Comparison of ENCODE assay signal across 1 cellular context in the genomic region with DNA sequence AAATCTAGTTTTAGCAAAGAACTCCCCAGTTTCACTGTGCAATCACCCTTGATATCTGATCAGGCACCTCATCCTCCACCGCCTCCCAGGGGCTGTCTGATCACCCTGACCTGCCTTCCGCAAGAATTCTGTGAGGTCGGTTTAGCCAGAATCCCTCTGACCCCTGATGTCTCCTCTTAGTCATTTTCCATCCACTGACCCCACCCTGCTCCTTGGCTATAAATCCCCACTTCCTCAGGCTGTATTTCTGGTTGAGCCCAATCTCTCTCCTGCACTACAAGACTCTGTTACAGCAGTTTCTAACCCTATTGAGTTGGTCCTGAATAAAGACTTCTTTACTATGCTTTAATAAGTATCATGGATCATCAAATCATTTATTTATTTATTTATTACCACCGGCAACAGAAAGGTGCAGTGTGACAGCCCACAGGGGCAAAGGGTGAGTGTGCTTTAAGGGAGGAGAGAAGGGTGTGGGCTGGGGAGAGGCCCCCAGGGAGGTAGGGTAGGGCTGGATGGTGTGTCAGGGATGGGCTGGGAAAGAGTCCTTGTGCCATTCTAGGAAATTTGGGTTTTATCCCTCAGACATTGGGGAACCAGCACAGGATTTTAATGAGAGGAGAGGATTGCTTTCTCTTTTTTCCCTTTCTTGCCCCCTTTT.
A peak's percentile ranks its signal among the peaks of the same experiment; 100 is the strongest.
TF ChIP-seq lines count a peak whose summit lies in the region.

No MANE protein-coding gene starts in this region.

TF ChIP-seq in K562, 482 proteins besides CTCF, POLR2A, EP300 and RAD21 (continues in another document):
- TF ChIP-seq PHF8 (IDR thresholded peaks at IDR 0.05; ENCODE audit: borderline replicate concordance, low read length) (no peak), TAF15 (IDR thresholded peaks at IDR 0.05; ENCODE audit: low read depth, low read length) (no peak), SMARCE1 (IDR thresholded peaks at IDR 0.05) (0 out of 2 replicates have a peak, but pooled peaks have one; percentile 15), NFIC (IDR thresholded peaks at IDR 0.05) (no peak), ZNF780A (CRISPR knock-in tag; IDR thresholded peaks at IDR 0.05) (no peak), NBN (IDR thresholded peaks at IDR 0.05; ENCODE audit: low read depth) (no peak), TAF7 (tag; IDR thresholded peaks at IDR 0.05) (no peak), XRCC3 (IDR thresholded peaks at IDR 0.05) (no peak), NR2F6 (CRISPR knock-in tag; IDR thresholded peaks at IDR 0.05) (no peak), HMGN3 (IDR thresholded peaks at IDR 0.05; ENCODE audit: borderline replicate concordance, extremely low read depth, insufficient read length, low read depth, low read length) (no peak), GABPB2 (CRISPR knock-in tag; conservative IDR thresholded peaks at IDR 0.05) (no peak), ZNF583 (CRISPR knock-in tag; IDR thresholded peaks at IDR 0.05) (no peak), SRSF3 (IDR thresholded peaks at IDR 0.05; ENCODE audit: insufficient read depth, low read length) (no peak), RB1 (IDR thresholded peaks at IDR 0.05; ENCODE audit: low read depth) (no peak), ATF1 (CRISPR knock-in tag; IDR thresholded peaks at IDR 0.05) (no peak), ATF1 (tag; IDR thresholded peaks at IDR 0.05) (no peak), ZEB2 (IDR thresholded peaks at IDR 0.05) (no peak), ATF3 (IDR thresholded peaks at IDR 0.05) (no peak), ATF3 (CRISPR knock-in tag; conservative IDR thresholded peaks at IDR 0.05) (no peak), SMAD4 (CRISPR knock-in tag; conservative IDR thresholded peaks at IDR 0.05) (no peak), JUN (IDR thresholded peaks at IDR 0.05; ENCODE audit: borderline replicate concordance, low read depth, low read length) (0 out of 2 replicates have a peak, but pooled peaks have one; percentile 5), JUN (CRISPR knock-in tag; IDR thresholded peaks at IDR 0.05; ENCODE audit: borderline replicate concordance) (no peak), ZNF274 (IDR thresholded peaks at IDR 0.05; ENCODE audit: borderline replicate concordance, low read depth, low read length) (no peak), ZNF75A (CRISPR knock-in tag; IDR thresholded peaks at IDR 0.05) (no peak), TSHZ1 (CRISPR knock-in tag; IDR thresholded peaks at IDR 0.05) (no peak), JUND (IDR thresholded peaks at IDR 0.05; ENCODE audit: borderline replicate concordance, low read depth, low read length) (no peak), JUND (tag; IDR thresholded peaks at IDR 0.05; ENCODE audit: borderline replicate concordance, low read depth, low read length) (no peak; the same call in 2 of the 3 replicates), CEBPB (tag; IDR thresholded peaks at IDR 0.05) (no peak), DPF2 (IDR thresholded peaks at IDR 0.05) (0 out of 2 replicates have a peak, but pooled peaks have one; percentile 11), HNRNPK (IDR thresholded peaks at IDR 0.05; ENCODE audit: low read depth, low read length, poor library complexity, severe bottlenecking) (no peak), LARP7 (IDR thresholded peaks at IDR 0.05) (no peak), ZKSCAN3 (CRISPR knock-in tag; IDR thresholded peaks at IDR 0.05) (no peak), SPI1 (IDR thresholded peaks at IDR 0.05; ENCODE audit: borderline replicate concordance, low read depth, low read length) (peak; percentile 72; the same call in 1 of the 2 replicates), RCOR1 (IDR thresholded peaks at IDR 0.05; ENCODE audit: borderline replicate concordance in 1 of 2, low read depth in 2 of 2, low read length in 2 of 2) (no peak), TAL1 (IDR thresholded peaks at IDR 0.05) (no peak), RFX5 (IDR thresholded peaks at IDR 0.05; ENCODE audit: low read depth, low read length) (no peak), KAT2B (IDR thresholded peaks at IDR 0.05; ENCODE audit: low read depth, low read length) (no peak), NR2C2 (CRISPR knock-in tag; IDR thresholded peaks at IDR 0.05) (no peak), NR2C2 (tag; IDR thresholded peaks at IDR 0.05) (peak; percentile 63; the same call in 1 of the 2 replicates), SRF (CRISPR knock-in tag; IDR thresholded peaks at IDR 0.05) (no peak), HMBOX1 (IDR thresholded peaks at IDR 0.05) (0 out of 2 replicates have a peak, but pooled peaks have one; percentile 16), ZNF263 (CRISPR knock-in tag; IDR thresholded peaks at IDR 0.05; ENCODE audit: borderline replicate concordance) (no peak), FOXA1 (IDR thresholded peaks at IDR 0.05; ENCODE audit: borderline replicate concordance) (no peak), ARID4B (CRISPR knock-in tag; IDR thresholded peaks at IDR 0.05) (no peak), SNRNP70 (optimal IDR thresholded peaks at IDR 0.05; ENCODE audit: low read depth, low read length) (no peak), ELF2 (CRISPR knock-in tag; IDR thresholded peaks at IDR 0.05) (no peak)
- TF ChIP-seq, protein P1, sequence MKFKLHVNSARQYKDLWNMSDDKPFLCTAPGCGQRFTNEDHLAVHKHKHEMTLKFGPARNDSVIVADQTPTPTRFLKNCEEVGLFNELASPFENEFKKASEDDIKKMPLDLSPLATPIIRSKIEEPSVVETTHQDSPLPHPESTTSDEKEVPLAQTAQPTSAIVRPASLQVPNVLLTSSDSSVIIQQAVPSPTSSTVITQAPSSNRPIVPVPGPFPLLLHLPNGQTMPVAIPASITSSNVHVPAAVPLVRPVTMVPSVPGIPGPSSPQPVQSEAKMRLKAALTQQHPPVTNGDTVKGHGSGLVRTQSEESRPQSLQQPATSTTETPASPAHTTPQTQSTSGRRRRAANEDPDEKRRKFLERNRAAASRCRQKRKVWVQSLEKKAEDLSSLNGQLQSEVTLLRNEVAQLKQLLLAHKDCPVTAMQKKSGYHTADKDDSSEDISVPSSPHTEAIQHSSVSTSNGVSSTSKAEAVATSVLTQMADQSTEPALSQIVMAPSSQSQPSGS (CRISPR knock-in tag; IDR thresholded peaks at IDR 0.05): no peak
- TF ChIP-seq, protein P2, sequence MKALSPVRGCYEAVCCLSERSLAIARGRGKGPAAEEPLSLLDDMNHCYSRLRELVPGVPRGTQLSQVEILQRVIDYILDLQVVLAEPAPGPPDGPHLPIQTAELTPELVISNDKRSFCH (CRISPR knock-in tag; IDR thresholded peaks at IDR 0.05): no peak
- TF ChIP-seq, protein P2 (tag; IDR thresholded peaks at IDR 0.05): no peak
- TF ChIP-seq, protein P3, sequence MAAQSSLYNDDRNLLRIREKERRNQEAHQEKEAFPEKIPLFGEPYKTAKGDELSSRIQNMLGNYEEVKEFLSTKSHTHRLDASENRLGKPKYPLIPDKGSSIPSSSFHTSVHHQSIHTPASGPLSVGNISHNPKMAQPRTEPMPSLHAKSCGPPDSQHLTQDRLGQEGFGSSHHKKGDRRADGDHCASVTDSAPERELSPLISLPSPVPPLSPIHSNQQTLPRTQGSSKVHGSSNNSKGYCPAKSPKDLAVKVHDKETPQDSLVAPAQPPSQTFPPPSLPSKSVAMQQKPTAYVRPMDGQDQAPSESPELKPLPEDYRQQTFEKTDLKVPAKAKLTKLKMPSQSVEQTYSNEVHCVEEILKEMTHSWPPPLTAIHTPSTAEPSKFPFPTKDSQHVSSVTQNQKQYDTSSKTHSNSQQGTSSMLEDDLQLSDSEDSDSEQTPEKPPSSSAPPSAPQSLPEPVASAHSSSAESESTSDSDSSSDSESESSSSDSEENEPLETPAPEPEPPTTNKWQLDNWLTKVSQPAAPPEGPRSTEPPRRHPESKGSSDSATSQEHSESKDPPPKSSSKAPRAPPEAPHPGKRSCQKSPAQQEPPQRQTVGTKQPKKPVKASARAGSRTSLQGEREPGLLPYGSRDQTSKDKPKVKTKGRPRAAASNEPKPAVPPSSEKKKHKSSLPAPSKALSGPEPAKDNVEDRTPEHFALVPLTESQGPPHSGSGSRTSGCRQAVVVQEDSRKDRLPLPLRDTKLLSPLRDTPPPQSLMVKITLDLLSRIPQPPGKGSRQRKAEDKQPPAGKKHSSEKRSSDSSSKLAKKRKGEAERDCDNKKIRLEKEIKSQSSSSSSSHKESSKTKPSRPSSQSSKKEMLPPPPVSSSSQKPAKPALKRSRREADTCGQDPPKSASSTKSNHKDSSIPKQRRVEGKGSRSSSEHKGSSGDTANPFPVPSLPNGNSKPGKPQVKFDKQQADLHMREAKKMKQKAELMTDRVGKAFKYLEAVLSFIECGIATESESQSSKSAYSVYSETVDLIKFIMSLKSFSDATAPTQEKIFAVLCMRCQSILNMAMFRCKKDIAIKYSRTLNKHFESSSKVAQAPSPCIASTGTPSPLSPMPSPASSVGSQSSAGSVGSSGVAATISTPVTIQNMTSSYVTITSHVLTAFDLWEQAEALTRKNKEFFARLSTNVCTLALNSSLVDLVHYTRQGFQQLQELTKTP (IDR thresholded peaks at IDR 0.05; ENCODE audit: low read depth in 1 of 2, partially characterized antibody in 2 of 2): no peak
- TF ChIP-seq, protein P4, sequence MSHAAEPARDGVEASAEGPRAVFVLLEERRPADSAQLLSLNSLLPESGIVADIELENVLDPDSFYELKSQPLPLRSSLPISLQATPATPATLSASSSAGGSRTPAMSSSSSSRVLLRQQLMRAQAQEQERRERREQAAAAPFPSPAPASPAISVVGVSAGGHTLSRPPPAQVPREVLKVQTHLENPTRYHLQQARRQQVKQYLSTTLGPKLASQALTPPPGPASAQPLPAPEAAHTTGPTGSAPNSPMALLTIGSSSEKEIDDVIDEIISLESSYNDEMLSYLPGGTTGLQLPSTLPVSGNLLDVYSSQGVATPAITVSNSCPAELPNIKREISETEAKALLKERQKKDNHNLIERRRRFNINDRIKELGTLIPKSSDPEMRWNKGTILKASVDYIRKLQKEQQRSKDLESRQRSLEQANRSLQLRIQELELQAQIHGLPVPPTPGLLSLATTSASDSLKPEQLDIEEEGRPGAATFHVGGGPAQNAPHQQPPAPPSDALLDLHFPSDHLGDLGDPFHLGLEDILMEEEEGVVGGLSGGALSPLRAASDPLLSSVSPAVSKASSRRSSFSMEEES (CRISPR knock-in tag; IDR thresholded peaks at IDR 0.05): no peak
